ENCODE assay signal across 15 cellular contexts in genomic region chr2:120579916-120580685, GRCh38.
DNase-seq lines count a peak whose midpoint lies in the region; ATAC-seq and TF ChIP-seq lines count a peak whose summit lies in the region.
"Had no signal": no experiment of that assay in that cellular context is flagged by ENCODE, and none has a peak within 500 bp of the region (broad histone marks: within the 10 kb centered on the region; RNA-seq: fewer than 3 reads in every experiment).

No MANE protein-coding gene starts in this region.

- H2BK120ac ChIP-seq in trophoblast cell (ENCODE audit: insufficient read depth, low read length, poor library complexity), result no peak overlapping the region

- H3K14ac ChIP-seq in trophoblast cell (ENCODE audit: low read length), result no peak overlapping the region

- no peaks in the 10 kb centered on the region for H3K4me1 ChIP-seq in trophoblast cell (ENCODE audit: control insufficient read depth in 1 of 2, insufficient read depth in 2 of 2, low read length in 2 of 2)
- H3K4me1 ChIP-seq: SJSA1 had no signal

- no peaks in the 10 kb centered on the region for H3K9me3 ChIP-seq in trophoblast cell (ENCODE audit: insufficient read depth, low read depth, low read length)
- H3K9me3 ChIP-seq: SJSA1 had no signal

- H3K36me3 Mint-ChIP-seq in chondrocyte (ENCODE audit: low read depth), result peaks cover 3% of the 10 kb centered on the region

- no peak overlapping the region for H3K4ac ChIP-seq in trophoblast cell (ENCODE audit: low read depth, low read length)

- no peak overlapping the region for H3K9ac ChIP-seq in trophoblast cell (ENCODE audit: low read length)

- H4K12ac ChIP-seq in trophoblast cell (ENCODE audit: low read depth, low read length), result no peak overlapping the region

- no peak overlapping the region for H4K8ac ChIP-seq in trophoblast cell (ENCODE audit: low read depth, low read length)

- no peak overlapping the region for H3K4me3 ChIP-seq in trophoblast cell (ENCODE audit: low read depth, low read length)
- H3K4me3 ChIP-seq: SJSA1 had no signal

- DNase-seq in DMS79 (lab: John Stamatoyannopoulos, UW) (peak; percentile 92), NCI-H2107 (lab: John Stamatoyannopoulos, UW) (peak; percentile 47), chondrocyte (ENCODE audit: low spot score) (peak; percentile 44), trophoblast cell (no peak), posterior vena cava (ENCODE audit: low spot score) (no peak), NOMO-1 (lab: John Stamatoyannopoulos, UW; ENCODE audit: unreplicated experiment in 2 of 2) (no peak)
- DNase-seq: ACHN, GF-D8, Karpas-422, NCI-H1048, NCI-H146, NCI-H2029 treated with DMSO at 0.1 percent for 48 hours had no signal

- no peak overlapping the region for H3K4me3 Mint-ChIP-seq in chondrocyte (ENCODE audit: unreplicated experiment)

- H3K79me1 ChIP-seq in trophoblast cell (ENCODE audit: low read length), result no peaks in the 10 kb centered on the region

- no peak for TF ChIP-seq CTCF in chondrocyte (IDR thresholded peaks at IDR 0.05)

- H3K27me3 ChIP-seq in trophoblast cell (ENCODE audit: insufficient read depth, low read length), result peaks cover 2% of the 10 kb centered on the region

- H3K27ac Mint-ChIP-seq in chondrocyte (ENCODE audit: unreplicated experiment), result no peak overlapping the region
- H3K27ac Mint-ChIP-seq: IgD-negative memory B cell had no signal

- no peak overlapping the region for H3K27ac ChIP-seq in trophoblast cell (ENCODE audit: low read depth, low read length)
- H3K27ac ChIP-seq: SJSA1 had no signal

- no peaks in the 10 kb centered on the region for H3K4me1 Mint-ChIP-seq in chondrocyte (ENCODE audit: low read depth)

- no peak overlapping the region for H4K91ac ChIP-seq in trophoblast cell (ENCODE audit: low read depth, low read length)

- H3K18ac ChIP-seq in trophoblast cell (ENCODE audit: low read length), result no peak overlapping the region

- H2AK5ac ChIP-seq in trophoblast cell (ENCODE audit: low read length), result no peak overlapping the region

- intact Hi-C loops in posterior vena cava (cut with DNase I), result no loop called here

- no peak overlapping the region for H2BK5ac ChIP-seq in trophoblast cell (ENCODE audit: low read depth, low read length, poor library complexity)

- no peak overlapping the region for H2AFZ ChIP-seq in trophoblast cell (ENCODE audit: insufficient read depth, low read length, poor library complexity)

- no peak overlapping the region for H3K4me2 ChIP-seq in trophoblast cell (ENCODE audit: low read length)

- no peaks in the 10 kb centered on the region for H3K9me3 Mint-ChIP-seq in chondrocyte (ENCODE audit: low read depth)

- no peak overlapping the region for H2BK12ac ChIP-seq in trophoblast cell (ENCODE audit: low read length)

- H3K23ac ChIP-seq in trophoblast cell (ENCODE audit: low read length), result peak overlapping the region; percentile 58

- no peaks in the 10 kb centered on the region for H3K36me3 ChIP-seq in trophoblast cell (ENCODE audit: control insufficient read depth in 1 of 2, insufficient read depth in 2 of 2, low read length in 2 of 2)
- H3K36me3 ChIP-seq: SJSA1 had no signal

- WGBS in trophoblast cell (ENCODE audit: extremely low coverage, insufficient coverage, insufficient read length), result no CpG with 5 or more reads among the region's 11 CpGs

- H3K79me2 ChIP-seq in trophoblast cell (ENCODE audit: control insufficient read depth, insufficient read depth, low read length, poor library complexity), result no peaks in the 10 kb centered on the region

- ATAC-seq in GM21528 (IDR thresholded peaks at IDR 0.05; ENCODE audit: low FRiP score, unreplicated experiment), result no peak

- H3K27me3 Mint-ChIP-seq in chondrocyte (ENCODE audit: low read depth), result peaks cover 33% of the 10 kb centered on the region

Comparison
In these comparisons a context has a peak if more than half of its experiments do, and no peak if none do; other contexts are left out.
1. DNase-seq: peak in DMS79 (single experiment), NCI-H2107 (single experiment) and chondrocyte (single experiment); none in trophoblast cell (0 of 2), posterior vena cava (single experiment) and NOMO-1 (0 of 2).